In genomic region chr7:68269410-68269809, GRCh38 we compare ENCODE assay signal across 14 cellular contexts.
DNase-seq lines count a peak whose midpoint lies in the region; TF ChIP-seq lines count a peak whose summit lies in the region.
"Had no signal": no experiment of that assay in that cellular context is flagged by ENCODE, and none has a peak within 500 bp of the region (broad histone marks: within the 10 kb centered on the region; RNA-seq: fewer than 3 reads in every experiment).

No MANE protein-coding gene starts in this region.

- peak; percentile 26 for DNase-seq in GM04503 (ENCODE audit: low read depth)
- DNase-seq in T1000 (lab: John Stamatoyannopoulos, UW), result peak; percentile 48
- DNase-seq in glomerular visceral epithelial cell (ENCODE audit: extremely low spot score), result peak; percentile 8
- DNase-seq in smooth muscle cell (lab: John Stamatoyannopoulos, UW; ENCODE audit: unreplicated experiment), result no peak
- no peak for DNase-seq in colonic mucosa
- DNase-seq in AML-193 (lab: John Stamatoyannopoulos, UW), result no peak
- no peak for DNase-seq in SJCRH30
- DNase-seq: activated CD4-positive, alpha-beta T cell treated with anti-CD3 and anti-CD28 coated beads, Interleukin-2, amount 50 U/mL, for 48 hours; CD4-positive, alpha-beta T cell; immature natural killer cell; NCI-H1048; NCI-H345; SK-N-SH had no signal

- TF ChIP-seq CTCF in smooth muscle cell (IDR thresholded peaks at IDR 0.05; ENCODE audit: borderline replicate concordance, insufficient read depth, poor library complexity, severe bottlenecking), result no peak
- TF ChIP-seq CTCF in colonic mucosa (IDR thresholded peaks at IDR 0.05), result no peak

- H3F3A ChIP-seq in smooth muscle cell (ENCODE audit: low read depth), result peaks cover 3% of the 10 kb centered on the region

- H3K79me2 ChIP-seq in smooth muscle cell (ENCODE audit: low read depth), result no peaks in the 10 kb centered on the region

- H3K4me2 ChIP-seq in smooth muscle cell, result no peak overlapping the region
- H3K4me2 ChIP-seq: SK-N-SH had no signal

- H3K9ac ChIP-seq in smooth muscle cell (ENCODE audit: low read depth), result no peak overlapping the region
- no peak overlapping the region for H3K9ac ChIP-seq in colonic mucosa (ENCODE audit: low read depth in 2 of 2, low read length in 2 of 2)
- H3K9ac ChIP-seq: SK-N-SH had no signal

- H3K36me3 ChIP-seq in smooth muscle cell (ENCODE audit: low read depth) (no peaks in the 10 kb centered on the region), colonic mucosa (no peaks in the 10 kb centered on the region), SJCRH30 (no peaks in the 10 kb centered on the region)
- H3K36me3 ChIP-seq: suprapubic skin had no signal

- H2AFZ ChIP-seq in smooth muscle cell (ENCODE audit: low read depth), result no peak overlapping the region

- H3K4me3 ChIP-seq in smooth muscle cell (no peak overlapping the region), colonic mucosa (no peak overlapping the region), SJCRH30 (no peak overlapping the region)
- H3K4me3 ChIP-seq: suprapubic skin had no signal

- H3K9me3 ChIP-seq in smooth muscle cell (replicated peaks; ENCODE audit: low read depth), result no peaks in the 10 kb centered on the region
- no peaks in the 10 kb centered on the region for H3K9me3 ChIP-seq in colonic mucosa
- H3K9me3 ChIP-seq in SJCRH30 (replicated peaks), result no peaks in the 10 kb centered on the region

- H3K27ac ChIP-seq in smooth muscle cell (ENCODE audit: low read depth) (peak overlapping the region; percentile 67), colonic mucosa (no peak overlapping the region), SJCRH30 (no peak overlapping the region)
- H3K27ac ChIP-seq: suprapubic skin had no signal

- intact Hi-C loops in colonic mucosa (cut with DNase I), result no loop called here

- H4K20me1 ChIP-seq in smooth muscle cell (ENCODE audit: low read depth), result no peaks in the 10 kb centered on the region

- H3K27me3 ChIP-seq in smooth muscle cell (ENCODE audit: low read depth) (peaks cover 7% of the 10 kb centered on the region), colonic mucosa (no peaks in the 10 kb centered on the region), SJCRH30 (no peaks in the 10 kb centered on the region)
- H3K27me3 ChIP-seq: suprapubic skin had no signal

- 14% methylated on average over 1 of the region's 1 CpG for WGBS in smooth muscle cell (ENCODE audit: low lambda C conversion rate)

- no peaks in the 10 kb centered on the region for H3K4me1 ChIP-seq in smooth muscle cell (ENCODE audit: low read depth)
- no peaks in the 10 kb centered on the region for H3K4me1 ChIP-seq in colonic mucosa
- no peaks in the 10 kb centered on the region for H3K4me1 ChIP-seq in SJCRH30
- H3K4me1 ChIP-seq: suprapubic skin had no signal

Comparison
In these comparisons a context has a peak if more than half of its experiments do, and no peak if none do; other contexts are left out.
1. DNase-seq: peak in GM04503 (single experiment), T1000 (single experiment) and glomerular visceral epithelial cell (single experiment); none in smooth muscle cell (single experiment), colonic mucosa (single experiment), AML-193 (0 of 2) and SJCRH30 (0 of 2).